In the genomic region with DNA sequence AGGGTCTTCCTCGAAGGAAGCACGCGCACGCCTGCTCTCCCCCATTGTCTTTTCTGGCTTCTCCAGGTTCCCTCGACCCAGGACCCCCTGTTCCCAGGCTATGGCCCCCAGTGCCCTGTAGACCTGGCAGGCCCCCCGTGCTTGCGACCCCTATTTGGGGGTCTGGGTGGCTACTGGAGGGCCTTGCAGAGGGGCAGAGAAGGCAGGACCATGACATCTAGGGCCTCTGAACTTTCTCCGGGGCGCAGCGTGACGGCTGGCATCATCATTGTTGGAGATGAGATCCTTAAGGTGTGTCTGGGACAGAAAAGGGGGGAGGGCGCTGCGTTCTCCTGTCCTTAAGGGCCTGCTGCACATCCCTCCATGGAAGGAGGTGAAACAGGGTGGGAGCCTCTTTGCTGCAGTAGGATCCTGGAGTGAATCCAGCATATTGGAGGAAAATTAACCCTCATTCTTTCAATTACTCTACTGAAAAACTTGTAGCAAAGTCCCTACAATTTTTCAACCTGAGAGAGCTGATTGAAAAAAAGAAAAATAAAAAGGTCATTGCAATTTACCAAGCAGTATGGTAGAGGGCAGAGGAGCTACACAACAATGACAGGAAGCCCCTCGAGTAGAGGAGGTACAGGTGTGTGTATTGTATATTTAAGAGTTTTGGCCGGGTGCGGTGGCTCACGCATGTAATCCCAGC, we compare ENCODE assay signal across 1 cellular context.
TF ChIP-seq lines count a peak whose summit lies in the region.

No MANE protein-coding gene starts in this region.

TF ChIP-seq in liver, 16 proteins besides CTCF, POLR2A, EP300 and RAD21:
- TF ChIP-seq NR2F2 (IDR thresholded peaks at IDR 0.05) = no peak
- TF ChIP-seq SP1 (IDR thresholded peaks at IDR 0.05) = no peak
- no peak for TF ChIP-seq FOXA2 (IDR thresholded peaks at IDR 0.05)
- no peak for TF ChIP-seq FOXA1 (IDR thresholded peaks at IDR 0.05)
